In genomic region chr14:31080489-31080888, GRCh38 we compare ENCODE assay signal across 1 cellular context.
TF ChIP-seq lines count a peak whose summit lies in the region.

No MANE protein-coding gene starts in this region.

TF ChIP-seq in HepG2, 621 proteins besides CTCF, POLR2A, EP300 and RAD21:
- TF ChIP-seq ZNF605 (CRISPR knock-in tag; IDR thresholded peaks at IDR 0.05): 0 out of 2 replicates have a peak, but pooled peaks have one; percentile 12
- TF ChIP-seq ZNF343 (CRISPR knock-in tag; IDR thresholded peaks at IDR 0.05): no peak
